Comparison of ENCODE assay signal across 17 cellular contexts in the genomic region with DNA sequence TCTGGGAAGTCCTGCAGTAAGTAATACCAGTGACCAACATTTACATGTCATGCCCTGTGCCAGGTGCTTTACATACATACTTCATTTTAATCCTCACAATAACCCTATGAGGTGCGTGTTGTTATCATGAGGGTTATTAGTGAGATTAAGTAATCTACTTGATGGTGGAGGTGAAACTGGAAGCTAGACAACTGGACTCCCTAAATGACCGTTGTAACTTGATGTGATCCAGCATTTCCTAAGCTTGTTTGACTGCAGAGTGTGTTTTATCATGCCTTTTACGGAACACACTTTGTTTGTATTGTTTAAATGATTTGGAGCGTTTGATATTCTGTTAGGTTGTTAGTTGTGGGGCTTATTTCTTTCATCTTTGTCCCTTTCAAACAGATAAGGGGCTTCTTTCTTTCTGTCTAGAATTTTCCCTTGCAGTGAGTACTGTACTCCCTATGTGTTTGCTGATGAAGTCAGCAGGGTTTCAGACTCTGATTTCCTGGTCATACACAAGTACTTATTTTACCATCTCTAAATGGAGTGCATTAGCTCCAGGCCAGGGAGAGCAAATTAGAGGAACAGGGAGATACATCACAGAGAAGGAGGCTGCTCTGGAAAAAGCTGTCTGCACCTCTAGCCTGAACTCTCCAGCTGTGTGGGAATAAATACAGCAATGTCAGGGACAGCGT. TPM values are rescaled to one million over a fixed set of nuclear protein-coding genes. Genes with fewer than 3 reads are reported as not detected.
DNase-seq lines count a peak whose midpoint lies in the region; ATAC-seq and TF ChIP-seq lines count a peak whose summit lies in the region.
"Had no signal": no experiment of that assay in that cellular context is flagged by ENCODE, and none has a peak within 500 bp of the region (broad histone marks: within the 10 kb centered on the region; RNA-seq: fewer than 3 reads in every experiment).

No MANE protein-coding gene starts in this region.

- no peaks in the 10 kb centered on the region for H3K27me3 ChIP-seq in ovary
- H3K27me3 ChIP-seq: stomach had no signal

- H3K9me3 ChIP-seq in ovary: no peaks in the 10 kb centered on the region
- H3K9me3 ChIP-seq: stomach had no signal

- no peak for TF ChIP-seq EP300 in ovary (IDR thresholded peaks at IDR 0.05)

- peak overlapping the region; percentile 36 for H3K27ac Mint-ChIP-seq in activated naive CD4-positive, alpha-beta T cell treated with anti-CD3 and anti-CD28 coated beads, Interleukin-2, amount 10 ng/mL, durations not matched to agents 7 days and 5 days
- H3K27ac Mint-ChIP-seq in stimulated activated memory B cell treated with anti-CD40 and anti-IgM and Interleukin-4, amounts not matched to agents 10 μg/mL and 1 μg/mL and 100 μg/mL, for 72 hours: peak overlapping the region; percentile 17
- H3K27ac Mint-ChIP-seq in activated CD8-positive, alpha-beta T cell treated with anti-CD3 and anti-CD28 coated beads, Interleukin-2, amount 10 ng/mL, durations not matched to agents 7 days and 5 days: no peak overlapping the region

- CTCF ChIA-PET in activated naive CD4-positive, alpha-beta T cell treated with anti-CD3 and anti-CD28 coated beads, Interleukin-2, amount 10 ng/mL, durations not matched to agents 7 days and 5 days (lab: Charles Lee): interaction anchor here (1.1 kb wide), 1 partner anchor 21 kb away, joined by 3 read pairs; no protein-coding TSS in a partner anchor
- CTCF ChIA-PET in activated CD8-positive, alpha-beta T cell treated with anti-CD3 and anti-CD28 coated beads, Interleukin-2, amount 10 ng/mL, durations not matched to agents 7 days and 5 days (lab: Charles Lee): interaction anchor here (0.9 to 1.7 kb wide), 5 partner anchors 9 to 74 kb away, joined by 3 to 4 read pairs (median 4); no protein-coding TSS in a partner anchor

- H3K36me3 ChIP-seq in ovary: no peaks in the 10 kb centered on the region
- H3K36me3 ChIP-seq: stomach had no signal

- no peak overlapping the region for H3K27ac ChIP-seq in ovary

- H3K36me3 Mint-ChIP-seq in activated naive CD4-positive, alpha-beta T cell treated with anti-CD3 and anti-CD28 coated beads, Interleukin-2, amount 10 ng/mL, durations not matched to agents 7 days and 5 days: peaks cover 28% of the 10 kb centered on the region
- peaks cover 21% of the 10 kb centered on the region for H3K36me3 Mint-ChIP-seq in stimulated activated memory B cell treated with anti-CD40 and anti-IgM and Interleukin-4, amounts not matched to agents 10 μg/mL and 1 μg/mL and 100 μg/mL, for 72 hours
- peaks cover 12% of the 10 kb centered on the region for H3K36me3 Mint-ChIP-seq in activated CD8-positive, alpha-beta T cell treated with anti-CD3 and anti-CD28 coated beads, Interleukin-2, amount 10 ng/mL, durations not matched to agents 7 days and 5 days (ENCODE audit: low read depth)

- no peaks in the 10 kb centered on the region for H3K27me3 Mint-ChIP-seq in activated naive CD4-positive, alpha-beta T cell treated with anti-CD3 and anti-CD28 coated beads, Interleukin-2, amount 10 ng/mL, durations not matched to agents 7 days and 5 days
- no peaks in the 10 kb centered on the region for H3K27me3 Mint-ChIP-seq in stimulated activated memory B cell treated with anti-CD40 and anti-IgM and Interleukin-4, amounts not matched to agents 10 μg/mL and 1 μg/mL and 100 μg/mL, for 72 hours
- H3K27me3 Mint-ChIP-seq in activated CD8-positive, alpha-beta T cell treated with anti-CD3 and anti-CD28 coated beads, Interleukin-2, amount 10 ng/mL, durations not matched to agents 7 days and 5 days (ENCODE audit: low read depth): no peaks in the 10 kb centered on the region
- H3K27me3 Mint-ChIP-seq: CD8-positive, alpha-beta memory T cell; naive thymus-derived CD8-positive, alpha-beta T cell had no signal

- no peak overlapping the region for H3K4me3 ChIP-seq in ovary
- H3K4me3 ChIP-seq: stomach had no signal

- no peak for ATAC-seq in stimulated activated memory B cell treated with anti-CD40 and anti-IgM and Interleukin-4, amounts not matched to agents 10 μg/mL and 1 μg/mL and 100 μg/mL, for 72 hours
- no peak for ATAC-seq in activated CD8-positive, alpha-beta T cell treated with anti-CD3 and anti-CD28 coated beads, Interleukin-2, amount 10 ng/mL, durations not matched to agents 7 days and 5 days
- no peak for ATAC-seq in HG03097 (IDR thresholded peaks at IDR 0.05; ENCODE audit: low FRiP score, unreplicated experiment)
- ATAC-seq: naive thymus-derived CD8-positive, alpha-beta T cell had no signal

- POLR2A ChIA-PET in activated CD8-positive, alpha-beta T cell treated with anti-CD3 and anti-CD28 coated beads, Interleukin-2, amount 10 ng/mL, durations not matched to agents 7 days and 5 days (lab: Charles Lee): interaction anchor here (0.5 to 0.9 kb wide), 2 partner anchors 9 to 350 kb away, joined by 3 to 4 read pairs; no protein-coding TSS in a partner anchor

- 36 to 56% (median 56%) methylated on average over 5 of the region's 5 CpGs for WGBS in ovary, 3 donors

- H3K4me3 Mint-ChIP-seq in activated naive CD4-positive, alpha-beta T cell treated with anti-CD3 and anti-CD28 coated beads, Interleukin-2, amount 10 ng/mL, durations not matched to agents 7 days and 5 days: no peak overlapping the region
- H3K4me3 Mint-ChIP-seq in stimulated activated memory B cell treated with anti-CD40 and anti-IgM and Interleukin-4, amounts not matched to agents 10 μg/mL and 1 μg/mL and 100 μg/mL, for 72 hours: no peak overlapping the region
- H3K4me3 Mint-ChIP-seq in activated CD8-positive, alpha-beta T cell treated with anti-CD3 and anti-CD28 coated beads, Interleukin-2, amount 10 ng/mL, durations not matched to agents 7 days and 5 days: no peak overlapping the region

- DNase-seq in activated naive CD4-positive, alpha-beta T cell treated with anti-CD3 and anti-CD28 coated beads, Interleukin-2, amount 10 ng/mL, durations not matched to agents 7 days and 5 days: no peak
- DNase-seq in activated naive CD4-positive, alpha-beta T cell treated with Interleukin-2 at 50 U/mL for 16 hours: no peak
- DNase-seq in NCI-H526 treated with DMSO at 0.1 percent for 48 hours (lab: John Stamatoyannopoulos, UW) (peak; percentile 20), foreskin melanocyte (peak; percentile 64), ovary (no peak)
- no peak for DNase-seq in activated CD8-positive, alpha-beta T cell treated with anti-CD3 and anti-CD28 coated beads, Interleukin-2, amount 10 ng/mL, durations not matched to agents 7 days and 5 days
- DNase-seq: activated CD4-positive, alpha-beta T cell treated with anti-CD3 and anti-CD28 coated beads, Interleukin-2, amount 50 U/mL, for 48 hours; activated T-cell treated with anti-CD3 and anti-CD28 coated beads, Interleukin-2, amount 50 U/mL, for 48 hours; CD8-positive, alpha-beta memory T cell; foreskin fibroblast; KG1; naive thymus-derived CD8-positive, alpha-beta T cell; NCI-H1436; stimulated activated CD4-positive, alpha-beta T cell treated with anti-CD3 and anti-CD28 coated beads, Interleukin-15, amount 100 ng/mL, for 24 hours; stomach had no signal

- H3K4me1 ChIP-seq in ovary (ENCODE audit: insufficient read depth): peaks cover 29% of the 10 kb centered on the region

- TF ChIP-seq POLR2A in ovary (IDR thresholded peaks at IDR 0.05): no peak

- peaks cover 93% of the 10 kb centered on the region for H3K4me1 Mint-ChIP-seq in activated naive CD4-positive, alpha-beta T cell treated with anti-CD3 and anti-CD28 coated beads, Interleukin-2, amount 10 ng/mL, durations not matched to agents 7 days and 5 days
- peaks cover 99% of the 10 kb centered on the region for H3K4me1 Mint-ChIP-seq in stimulated activated memory B cell treated with anti-CD40 and anti-IgM and Interleukin-4, amounts not matched to agents 10 μg/mL and 1 μg/mL and 100 μg/mL, for 72 hours
- peaks cover 79% of the 10 kb centered on the region for H3K4me1 Mint-ChIP-seq in activated CD8-positive, alpha-beta T cell treated with anti-CD3 and anti-CD28 coated beads, Interleukin-2, amount 10 ng/mL, durations not matched to agents 7 days and 5 days (ENCODE audit: low read depth)

- no peaks in the 10 kb centered on the region for H3K9me3 Mint-ChIP-seq in activated naive CD4-positive, alpha-beta T cell treated with anti-CD3 and anti-CD28 coated beads, Interleukin-2, amount 10 ng/mL, durations not matched to agents 7 days and 5 days
- no peaks in the 10 kb centered on the region for H3K9me3 Mint-ChIP-seq in stimulated activated memory B cell treated with anti-CD40 and anti-IgM and Interleukin-4, amounts not matched to agents 10 μg/mL and 1 μg/mL and 100 μg/mL, for 72 hours
- no peaks in the 10 kb centered on the region for H3K9me3 Mint-ChIP-seq in activated CD8-positive, alpha-beta T cell treated with anti-CD3 and anti-CD28 coated beads, Interleukin-2, amount 10 ng/mL, durations not matched to agents 7 days and 5 days (ENCODE audit: insufficient read depth)
- H3K9me3 Mint-ChIP-seq: CD8-positive, alpha-beta memory T cell; naive thymus-derived CD8-positive, alpha-beta T cell had no signal

- intact Hi-C loops in ovary (cut with DNase I): no loop called here

- no peak for TF ChIP-seq CTCF in ovary (IDR thresholded peaks at IDR 0.05)

RNA-seq across cellular contexts. Expression of a gene that starts 29.8 kb away (rescaled TPM):
- 10 to 100 TPM; 48.5 to 99.1 (median 96.7) TPM for total RNA-seq in ovary
- polyA plus RNA-seq in ovary: 100 to 1,000 TPM; 118 to 153 TPM
- total RNA-seq in activated CD8-positive, alpha-beta T cell treated with anti-CD3 and anti-CD28 coated beads, Interleukin-2, amount 10 ng/mL, durations not matched to agents 7 days and 5 days: 10 to 100 TPM; 86.7 to 93.2 TPM

Comparison
In these comparisons a context has a peak if more than half of its experiments do, and no peak if none do; other contexts are left out.
1. DNase-seq: peak in NCI-H526 treated with DMSO at 0.1 percent for 48 hours (single experiment) and foreskin melanocyte (single experiment); none in activated naive CD4-positive, alpha-beta T cell treated with anti-CD3 and anti-CD28 coated beads, Interleukin-2, amount 10 ng/mL, durations not matched to agents 7 days and 5 days (single experiment), activated naive CD4-positive, alpha-beta T cell treated with Interleukin-2 at 50 U/mL for 16 hours (single experiment), ovary (0 of 5) and activated CD8-positive, alpha-beta T cell treated with anti-CD3 and anti-CD28 coated beads, Interleukin-2, amount 10 ng/mL, durations not matched to agents 7 days and 5 days (single experiment).